ENCODE assay signal across 8 cellular contexts in genomic region chrX:132631579-132632232, GRCh38.
DNase-seq lines count a peak whose midpoint lies in the region; ATAC-seq and TF ChIP-seq lines count a peak whose summit lies in the region.

No MANE protein-coding gene starts in this region.

- H3K27ac Mint-ChIP-seq in effector memory CD8-positive, alpha-beta T cell, result no peak overlapping the region

- in situ Hi-C loops in astrocyte of the spinal cord (cut with HindIII; ENCODE audit: low sequenced_read_pairs), result no loop called here

- no peaks in the 10 kb centered on the region for H3K4me1 ChIP-seq in BE2C

- DNase-seq in BE2C (no peak), LNCaP clone FGC (ENCODE audit: low read depth) (no peak), astrocyte of the spinal cord (ENCODE audit: low read depth, low spot score) (peak; percentile 45), kidney tubule cell (ENCODE audit: low spot score) (peak; percentile 41), GOT3 (lab: John Stamatoyannopoulos, UW) (no peak)
- DNase-seq in effector memory CD8-positive, alpha-beta T cell, result no peak

- no peaks in the 10 kb centered on the region for H3K36me3 Mint-ChIP-seq in effector memory CD8-positive, alpha-beta T cell (ENCODE audit: insufficient read depth)

- no peaks in the 10 kb centered on the region for H3K9me3 Mint-ChIP-seq in effector memory CD8-positive, alpha-beta T cell

- no peaks in the 10 kb centered on the region for H3K9me3 ChIP-seq in BE2C

- H3K36me3 ChIP-seq in BE2C, result no peaks in the 10 kb centered on the region

- TF ChIP-seq CTCF in BE2C (IDR thresholded peaks at IDR 0.05; ENCODE audit: low read depth, low read length) (peak; percentile 36), LNCaP clone FGC (IDR thresholded peaks at IDR 0.05; ENCODE audit: control insufficient read depth, extremely low read depth, insufficient read depth) (peak; percentile 54), astrocyte of the spinal cord (IDR thresholded peaks at IDR 0.05; ENCODE audit: low read depth, low read length) (peak; percentile 57)

- no peak for TF ChIP-seq POLR2A in GM18505 (IDR thresholded peaks at IDR 0.05; ENCODE audit: borderline replicate concordance, extremely low read depth, insufficient read depth, insufficient read length)

- H3K4me3 ChIP-seq in BE2C (ENCODE audit: low read depth, low read length) (no peak overlapping the region), LNCaP clone FGC (ENCODE audit: low read depth, low read length) (no peak overlapping the region), astrocyte of the spinal cord (ENCODE audit: low read depth, low read length) (no peak overlapping the region)

- H3K4me1 Mint-ChIP-seq in effector memory CD8-positive, alpha-beta T cell (ENCODE audit: low read depth in 2 of 2), result no peaks in the 10 kb centered on the region

- no peak overlapping the region for H3K4me3 Mint-ChIP-seq in effector memory CD8-positive, alpha-beta T cell

- H3K27me3 ChIP-seq in BE2C, result no peaks in the 10 kb centered on the region

- no peaks in the 10 kb centered on the region for H3K27me3 Mint-ChIP-seq in effector memory CD8-positive, alpha-beta T cell

- peak; percentile 59 for ATAC-seq in GM18505 (IDR thresholded peaks at IDR 0.05; ENCODE audit: unreplicated experiment)
- no peak for ATAC-seq in effector memory CD8-positive, alpha-beta T cell (replicated peaks)
- no peak for ATAC-seq in GM21447 (IDR thresholded peaks at IDR 0.05; ENCODE audit: unreplicated experiment)

Comparison
In these comparisons a context has a peak if more than half of its experiments do, and no peak if none do; other contexts are left out.
1. DNase-seq: peak in astrocyte of the spinal cord (single experiment) and kidney tubule cell (single experiment); none in BE2C (single experiment), LNCaP clone FGC (single experiment), effector memory CD8-positive, alpha-beta T cell (0 of 3) and GOT3 (single experiment).
2. Peak in every context shown above with its lines, with median percentiles within 50 percentile points of each other: CTCF ChIP-seq.